ENCODE assay signal across 21 cellular contexts in genomic region chr21:46256501-46256994, GRCh38. TPM values are rescaled to one million over a fixed set of nuclear protein-coding genes. Genes with fewer than 3 reads are reported as not detected.
DNase-seq lines count a peak whose midpoint lies in the region; ATAC-seq and TF ChIP-seq lines count a peak whose summit lies in the region.
"Had no signal": no experiment of that assay in that cellular context is flagged by ENCODE, and none has a peak within 500 bp of the region (broad histone marks: within the 10 kb centered on the region; RNA-seq: fewer than 3 reads in every experiment).

No MANE protein-coding gene starts in this region.

- H4K20me1 ChIP-seq in Loucy (ENCODE audit: insufficient read depth, low read length, poor library complexity, severe bottlenecking) (no peaks in the 10 kb centered on the region), osteoblast (ENCODE audit: insufficient read depth, low read length) (peaks cover 3% of the 10 kb centered on the region)

- peak; percentile 61 to 80 (median 74) for DNase-seq in adrenal gland
- DNase-seq in left cardiac atrium: no peak
- DNase-seq in osteoblast (ENCODE audit: insufficient read length, low spot score, missing footprints): peak; percentile 57
- no peak for DNase-seq in stimulated activated naive CD8-positive, alpha-beta T cell treated with anti-CD3 and anti-CD28 coated beads, Interleukin-15, Interleukin-2, amounts not matched to agents 100 U/mL and 50 U/mL, for 24 hours
- DNase-seq in NCI-H1105 treated with DMSO at 0.1 percent for 48 hours (lab: John Stamatoyannopoulos, UW): no peak
- DNase-seq in activated CD4-positive, alpha-beta T cell treated with anti-CD3 and anti-CD28 coated beads for 48 hours: no peak
- DNase-seq: ACHN, AML-193, COR-L47, EL, MV-4-11, NCI-H1436 treated with DMSO at 0.1 percent for 48 hours, NCI-H2227 treated with DMSO at 0.1 percent for 48 hours, NCI-H524 treated with DMSO at 0.1 percent for 48 hours, SHP77, SK-N-SH had no signal

- H3K9ac ChIP-seq in Loucy (ENCODE audit: low read depth, low read length, poor library complexity, severe bottlenecking): peak overlapping the region; percentile 80
- H3K9ac ChIP-seq: SK-N-SH had no signal

- H2AFZ ChIP-seq in Loucy (ENCODE audit: low read length): no peak overlapping the region
- H2AFZ ChIP-seq in osteoblast (ENCODE audit: low read length): no peak overlapping the region

- H3K79me2 ChIP-seq in Loucy (ENCODE audit: insufficient read depth, low read length) (no peaks in the 10 kb centered on the region), osteoblast (ENCODE audit: insufficient read depth, low read length) (no peaks in the 10 kb centered on the region)

- peaks cover 10% of the 10 kb centered on the region for H3F3A ChIP-seq in Loucy (ENCODE audit: low read depth)

- H3K27me3 ChIP-seq in Loucy (ENCODE audit: insufficient read depth, low read length, poor library complexity, severe bottlenecking) (no peaks in the 10 kb centered on the region), adrenal gland (no peaks in the 10 kb centered on the region), osteoblast (ENCODE audit: insufficient read depth, low read length) (no peaks in the 10 kb centered on the region)

- H3K27ac ChIP-seq in adrenal gland: peak overlapping the region in 2 of 5 donors; percentile 64 to 79
- no peak overlapping the region for H3K27ac ChIP-seq in osteoblast (ENCODE audit: low read depth, low read length)
- H3K27ac ChIP-seq: HL-60 had no signal

- 35 to 85% (median 63%) methylated on average over 16 to 18 of the region's 18 CpGs for WGBS in adrenal gland, 4 donors

- H3K4me1 ChIP-seq in Loucy (ENCODE audit: insufficient read depth, low read length, poor library complexity, severe bottlenecking) (peaks cover 40% of the 10 kb centered on the region), adrenal gland (replicated peaks in 1 of 2) (no peaks in the 10 kb centered on the region), osteoblast (ENCODE audit: insufficient read depth, low read length) (no peaks in the 10 kb centered on the region)
- H3K4me1 ChIP-seq: HAP-1 had no signal

- TF ChIP-seq POLR2A in adrenal gland (IDR thresholded peaks at IDR 0.05): no peak

- H3K9me3 ChIP-seq in Loucy (ENCODE audit: insufficient read depth, low read depth, low read length) (no peaks in the 10 kb centered on the region), adrenal gland (replicated peaks in 1 of 3) (no peaks in the 10 kb centered on the region), osteoblast (ENCODE audit: low read depth, low read length) (no peaks in the 10 kb centered on the region)
- H3K9me3 ChIP-seq: HAP-1, SK-N-SH had no signal

- peak; percentile 57 to 78 for ATAC-seq in left cardiac atrium
- no peak for ATAC-seq in stimulated activated naive CD8-positive, alpha-beta T cell treated with anti-CD3 and anti-CD28 coated beads, Interleukin-15, Interleukin-2, amounts not matched to agents 100 U/mL and 50 U/mL, for 24 hours
- ATAC-seq in GM18517 (IDR thresholded peaks at IDR 0.05; ENCODE audit: unreplicated experiment): no peak
- ATAC-seq: Panc1 had no signal

- H3K4me3 ChIP-seq in Loucy (ENCODE audit: low read length, poor library complexity, severe bottlenecking) (no peak overlapping the region), adrenal gland (no peak overlapping the region), osteoblast (ENCODE audit: insufficient read depth, low read length) (no peak overlapping the region)
- H3K4me3 ChIP-seq: HAP-1 had no signal

- peaks cover 63% of the 10 kb centered on the region; the same call in 1 of the 2 replicates for H3K36me3 ChIP-seq in Loucy (ENCODE audit: insufficient read depth, low read length)
- peaks cover 0 to 97% of the 10 kb centered on the region in 2 donors for H3K36me3 ChIP-seq in adrenal gland (replicated peaks in 1 of 2)
- H3K36me3 ChIP-seq in osteoblast (ENCODE audit: insufficient read depth, low read length): peaks cover 92% of the 10 kb centered on the region

- H3K4me2 ChIP-seq in Loucy (ENCODE audit: low read depth, low read length, poor library complexity, severe bottlenecking) (no peak overlapping the region), osteoblast (ENCODE audit: insufficient read depth, low read length) (no peak overlapping the region)
- H3K4me2 ChIP-seq: SK-N-SH had no signal

- no peak for TF ChIP-seq CTCF in Loucy (conservative IDR thresholded peaks at IDR 0.05; ENCODE audit: low read length)
- TF ChIP-seq CTCF in adrenal gland (IDR thresholded peaks at IDR 0.05): peak; percentile 28 to 66 (median 54)
- TF ChIP-seq CTCF in osteoblast (IDR thresholded peaks at IDR 0.05; ENCODE audit: extremely low read depth, low read depth, low read length): no peak

- H3K9me2 ChIP-seq in Loucy (replicated peaks; ENCODE audit: low read depth, low read length): no peaks in the 10 kb centered on the region
- H3K9me2 ChIP-seq: SK-N-SH had no signal

- intact Hi-C loops in adrenal gland (cut with DNase I) (loop anchor here in 1 of 2 donors (10.0 kb wide), 1 partner anchor 112 kb away; no protein-coding TSS in a partner anchor), left cardiac atrium (cut with DNase I) (loop anchor here in 1 of 2 donors (10.0 kb wide), 1 partner anchor 112 kb away; no protein-coding TSS in a partner anchor)

RNA-seq across cellular contexts. Expression of gene LSS, which starts 28.0 kb away (rescaled TPM):
- total RNA-seq in adrenal gland (100 to 1,000 TPM in 2 of 8 donors, 10 to 100 TPM in 6; 49.0 to 245 (median 79.8) TPM), left cardiac atrium (10 to 100 TPM; 66.4 to 66.7 TPM), osteoblast (122 and 145 TPM in 2 replicates)
- 100 to 1,000 TPM in 1 of 3 donors, 10 to 100 TPM in 2; 46.3 to 132 (median 49.9) TPM for polyA plus RNA-seq in adrenal gland

RNA-seq across cellular contexts. Expression of gene MCM3AP, which starts 28.9 kb away (rescaled TPM):
- total RNA-seq in adrenal gland (10 to 100 TPM; 61.0 to 88.4 (median 72.3) TPM), left cardiac atrium (10 to 100 TPM; 52.4 to 66.4 TPM), osteoblast (63.6 and 64.8 TPM in 2 replicates)
- 10 to 100 TPM; 34.8 to 89.4 (median 71.3) TPM for polyA plus RNA-seq in adrenal gland

RNA-seq across cellular contexts. Expression of gene YBEY, which starts 29.6 kb away (rescaled TPM):
- total RNA-seq in adrenal gland (10 to 100 TPM in 6 of 8 donors, 1 to 10 TPM in 2; 4.0 to 17.5 (median 14.8) TPM), left cardiac atrium (10 to 100 TPM; 15.5 to 17.5 TPM), osteoblast (12.4 and 18.8 TPM in 2 replicates)
- 10 to 100 TPM; 16.4 to 46.0 (median 24.8) TPM for polyA plus RNA-seq in adrenal gland

Comparison
In these comparisons a context has a peak if more than half of its experiments do, and no peak if none do; other contexts are left out.
1. CTCF ChIP-seq: peak in adrenal gland (6 of 6); none in Loucy (single experiment) and osteoblast (single experiment).
2. DNase-seq: peak in adrenal gland (7 of 7) and osteoblast (single experiment); none in left cardiac atrium (single experiment), stimulated activated naive CD8-positive, alpha-beta T cell treated with anti-CD3 and anti-CD28 coated beads, Interleukin-15, Interleukin-2, amounts not matched to agents 100 U/mL and 50 U/mL, for 24 hours (single experiment), NCI-H1105 treated with DMSO at 0.1 percent for 48 hours (single experiment) and activated CD4-positive, alpha-beta T cell treated with anti-CD3 and anti-CD28 coated beads for 48 hours (single experiment).
3. ATAC-seq: peak in left cardiac atrium (2 of 2); none in stimulated activated naive CD8-positive, alpha-beta T cell treated with anti-CD3 and anti-CD28 coated beads, Interleukin-15, Interleukin-2, amounts not matched to agents 100 U/mL and 50 U/mL, for 24 hours (single experiment) and GM18517 (single experiment).